In the genomic region with DNA sequence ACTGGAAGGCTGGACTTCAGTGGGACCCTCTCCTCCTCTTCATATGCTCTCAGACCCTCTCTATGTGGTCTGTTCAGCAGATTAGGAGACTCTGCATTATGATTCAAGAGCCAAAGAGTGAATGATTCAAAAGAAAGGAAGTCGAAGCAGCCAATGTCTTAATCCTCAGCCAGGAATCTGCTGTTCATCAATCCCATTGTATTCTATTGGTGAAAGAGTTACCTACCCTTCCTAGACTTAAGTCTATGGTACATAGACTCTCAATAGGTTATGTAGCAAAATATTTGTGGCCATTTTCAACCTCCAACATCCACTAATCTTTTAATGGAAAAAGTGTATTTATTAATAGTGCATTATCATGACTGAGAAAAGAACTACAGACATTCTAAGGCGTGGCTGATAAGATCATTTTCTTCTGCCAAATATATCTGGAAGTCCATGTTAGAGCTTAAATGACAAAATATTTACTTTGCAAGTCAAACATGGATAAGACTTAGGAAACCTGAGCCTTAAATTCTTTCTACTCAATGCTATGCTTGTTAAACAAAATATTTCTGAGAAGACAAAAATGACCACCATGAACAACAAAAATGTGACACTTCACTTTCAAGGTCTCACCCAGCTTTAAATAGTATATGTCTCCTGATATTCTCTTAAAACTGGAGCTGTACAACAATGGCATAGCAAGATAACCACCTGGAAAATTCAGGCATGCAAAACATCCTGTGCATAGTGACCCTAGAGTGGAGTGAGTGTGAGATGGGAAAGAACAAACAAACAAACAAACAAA, we compare ENCODE assay signal across 1 cellular context.
TF ChIP-seq lines count a peak whose summit lies in the region.

No MANE protein-coding gene starts in this region.

TF ChIP-seq in IMR-90, 13 proteins besides CTCF, POLR2A, EP300 and RAD21 (continued from another document):
- TF ChIP-seq MAZ (IDR thresholded peaks at IDR 0.05; ENCODE audit: borderline replicate concordance, low read depth, low read length): no peak
- no peak for TF ChIP-seq CHD1 (IDR thresholded peaks at IDR 0.05; ENCODE audit: low read depth, low read length)
- no peak for TF ChIP-seq RCOR1 (IDR thresholded peaks at IDR 0.05; ENCODE audit: insufficient replicate concordance, low read length)
- TF ChIP-seq, protein P1, sequence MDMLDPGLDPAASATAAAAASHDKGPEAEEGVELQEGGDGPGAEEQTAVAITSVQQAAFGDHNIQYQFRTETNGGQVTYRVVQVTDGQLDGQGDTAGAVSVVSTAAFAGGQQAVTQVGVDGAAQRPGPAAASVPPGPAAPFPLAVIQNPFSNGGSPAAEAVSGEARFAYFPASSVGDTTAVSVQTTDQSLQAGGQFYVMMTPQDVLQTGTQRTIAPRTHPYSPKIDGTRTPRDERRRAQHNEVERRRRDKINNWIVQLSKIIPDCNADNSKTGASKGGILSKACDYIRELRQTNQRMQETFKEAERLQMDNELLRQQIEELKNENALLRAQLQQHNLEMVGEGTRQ (IDR thresholded peaks at IDR 0.05; ENCODE audit: low read depth, low read length): no peak
- TF ChIP-seq, protein P2, sequence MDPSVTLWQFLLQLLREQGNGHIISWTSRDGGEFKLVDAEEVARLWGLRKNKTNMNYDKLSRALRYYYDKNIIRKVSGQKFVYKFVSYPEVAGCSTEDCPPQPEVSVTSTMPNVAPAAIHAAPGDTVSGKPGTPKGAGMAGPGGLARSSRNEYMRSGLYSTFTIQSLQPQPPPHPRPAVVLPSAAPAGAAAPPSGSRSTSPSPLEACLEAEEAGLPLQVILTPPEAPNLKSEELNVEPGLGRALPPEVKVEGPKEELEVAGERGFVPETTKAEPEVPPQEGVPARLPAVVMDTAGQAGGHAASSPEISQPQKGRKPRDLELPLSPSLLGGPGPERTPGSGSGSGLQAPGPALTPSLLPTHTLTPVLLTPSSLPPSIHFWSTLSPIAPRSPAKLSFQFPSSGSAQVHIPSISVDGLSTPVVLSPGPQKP (IDR thresholded peaks at IDR 0.05; ENCODE audit: borderline replicate concordance, low read depth, low read length): no peak
- no peak for TF ChIP-seq NFE2L2 (IDR thresholded peaks at IDR 0.05; ENCODE audit: low read depth, low read length)
- TF ChIP-seq MXI1 (IDR thresholded peaks at IDR 0.05; ENCODE audit: borderline replicate concordance, low read depth, low read length): no peak
- TF ChIP-seq BHLHE40 (IDR thresholded peaks at IDR 0.05; ENCODE audit: low read depth, low read length): no peak
- TF ChIP-seq CEBPB (IDR thresholded peaks at IDR 0.05; ENCODE audit: low read depth, low read length): no peak
